ENCODE assay signal across 8 cellular contexts in genomic region chr14:87944987-87945604, GRCh38. TPM values are rescaled to one million over a fixed set of nuclear protein-coding genes. Genes with fewer than 3 reads are reported as not detected.
A peak's percentile ranks its signal among the peaks of the same experiment; 100 is the strongest.
DNase-seq lines count a peak whose midpoint lies in the region; ATAC-seq and TF ChIP-seq lines count a peak whose summit lies in the region.

No MANE protein-coding gene starts in this region.

- TF ChIP-seq CTCF in Caco-2 (IDR thresholded peaks at IDR 0.05; ENCODE audit: insufficient read depth in 1 of 2, low read depth in 1 of 2, low read length in 1 of 2, severe bottlenecking in 1 of 2, unreplicated experiment in 1 of 2) (peak; percentile 43 to 58), RWPE2 (IDR thresholded peaks at IDR 0.05; ENCODE audit: poor library complexity, severe bottlenecking) (peak; percentile 92), prostate gland (IDR thresholded peaks at IDR 0.05) (peak; percentile 32 to 72 (median 60))

- no peaks in the 10 kb centered on the region for H3K4me1 Mint-ChIP-seq in Caco-2 (ENCODE audit: low read depth, unreplicated experiment)
- no peaks in the 10 kb centered on the region for H3K4me1 Mint-ChIP-seq in activated T-cell treated with anti-CD3 and anti-CD28 coated beads, Interleukin-2, amount 50 U/mL, for 24 hours (ENCODE audit: low read depth)

- POLR2A ChIA-PET in Caco-2 (lab: Charles Lee), result no interaction called here

- BruUV-seq in Caco-2 (replicated peaks; lab: Mats Ljungman, UMichigan), result no TSS peak

- TF ChIP-seq POLR2A in prostate gland (IDR thresholded peaks at IDR 0.05), result no peak

- H3K27ac ChIP-seq in RWPE2 (ENCODE audit: poor library complexity, severe bottlenecking) (no peak overlapping the region), prostate gland (no peak overlapping the region)

- no peak overlapping the region for H3K4me3 Mint-ChIP-seq in Caco-2 (ENCODE audit: unreplicated experiment)
- H3K4me3 Mint-ChIP-seq in activated T-cell treated with anti-CD3 and anti-CD28 coated beads, Interleukin-2, amount 50 U/mL, for 24 hours, result no peak overlapping the region

- H3K27me3 ChIP-seq in Caco-2 (replicated peaks; ENCODE audit: control insufficient read depth, insufficient read depth, low read length), result no peaks in the 10 kb centered on the region
- H3K27me3 ChIP-seq in RWPE2 (ENCODE audit: insufficient read depth, poor library complexity, severe bottlenecking), result no peaks in the 10 kb centered on the region
- no peaks in the 10 kb centered on the region for H3K27me3 ChIP-seq in prostate gland (replicated peaks; ENCODE audit: insufficient read depth)

- no peaks in the 10 kb centered on the region for H3K9me3 Mint-ChIP-seq in Caco-2 (ENCODE audit: unreplicated experiment)
- H3K9me3 Mint-ChIP-seq in activated T-cell treated with anti-CD3 and anti-CD28 coated beads, Interleukin-2, amount 50 U/mL, for 24 hours, result no peaks in the 10 kb centered on the region

- no peaks in the 10 kb centered on the region for H3K27me3 Mint-ChIP-seq in Caco-2 (ENCODE audit: insufficient read depth, unreplicated experiment)
- H3K27me3 Mint-ChIP-seq in activated T-cell treated with anti-CD3 and anti-CD28 coated beads, Interleukin-2, amount 50 U/mL, for 24 hours, result no peaks in the 10 kb centered on the region

- H3K36me3 Mint-ChIP-seq in Caco-2 (ENCODE audit: insufficient read depth, unreplicated experiment), result no peaks in the 10 kb centered on the region
- peaks cover 69% of the 10 kb centered on the region for H3K36me3 Mint-ChIP-seq in activated T-cell treated with anti-CD3 and anti-CD28 coated beads, Interleukin-2, amount 50 U/mL, for 24 hours (ENCODE audit: low read depth)

- H3K27ac Mint-ChIP-seq in Caco-2 (ENCODE audit: unreplicated experiment), result no peak overlapping the region
- no peak overlapping the region for H3K27ac Mint-ChIP-seq in activated T-cell treated with anti-CD3 and anti-CD28 coated beads, Interleukin-2, amount 50 U/mL, for 24 hours

- intact Hi-C loops in Caco-2 (cut with micrococcal nuclease; ENCODE audit: unreplicated experiment), result loop anchor here (1.0 to 5.0 kb wide), 5 partner anchors 68 to 617 kb away; partner anchors contain the start of gene ZC3H14
- intact Hi-C loops in prostate gland (cut with DNase I), result loop anchor here (10.0 kb wide), 1 partner anchor 440 kb away; the partner anchor contains the start of gene SPATA7

- ATAC-seq in RWPE2 (ENCODE audit: low read depth) (0 out of 3 replicates have a peak, but pooled peaks have one; percentile 35), GM19395 (IDR thresholded peaks at IDR 0.05; ENCODE audit: unreplicated experiment) (no peak)

- H3K4me3 ChIP-seq in Caco-2 (ENCODE audit: low read depth, low read length) (no peak overlapping the region), RWPE2 (ENCODE audit: severe bottlenecking) (no peak overlapping the region), prostate gland (no peak overlapping the region)

- WGBS in prostate gland, result 27% methylated on average over 4 of the region's 4 CpGs

- H3K9me3 ChIP-seq in Caco-2 (no peaks in the 10 kb centered on the region), RWPE2 (ENCODE audit: severe bottlenecking) (no peaks in the 10 kb centered on the region), prostate gland (no peaks in the 10 kb centered on the region)

- DNase-seq in Caco-2, result peak in 1 of 2 experiments; percentile 15
- peak; percentile 22 for DNase-seq in HS-5 (ENCODE audit: low read depth)
- DNase-seq in RWPE2 (ENCODE audit: low spot score), result no peak
- DNase-seq in fibroblast of peridontal ligament (ENCODE audit: extremely low read depth), result peak; percentile 81
- no peak for DNase-seq in prostate gland (ENCODE audit: low spot score)
- DNase-seq in activated T-cell treated with anti-CD3 and anti-CD28 coated beads, Interleukin-2, amount 50 U/mL, for 24 hours, result no peak
- DNase-seq in epidermal melanocyte (ENCODE audit: insufficient read length, low spot score), result no peak

- H3K36me3 ChIP-seq in Caco-2 (ENCODE audit: control insufficient read depth, insufficient read depth, low read length) (no peaks in the 10 kb centered on the region), RWPE2 (ENCODE audit: low read depth) (no peaks in the 10 kb centered on the region), prostate gland (no peaks in the 10 kb centered on the region)

- H3K4me1 ChIP-seq in Caco-2, result no peaks in the 10 kb centered on the region
- no peaks in the 10 kb centered on the region for H3K4me1 ChIP-seq in RWPE2 (ENCODE audit: insufficient read depth, poor library complexity, severe bottlenecking)
- H3K4me1 ChIP-seq in prostate gland (replicated peaks), result no peaks in the 10 kb centered on the region

- CTCF ChIA-PET in Caco-2 (lab: Charles Lee), result interaction anchor here (0.6 to 0.7 kb wide), 4 partner anchors 43 to 244 kb away, joined by 3 to 8 read pairs (median 4); partner anchors contain the start of gene GALC

RNA-seq across cellular contexts. Expression of gene GALC, which starts 47.9 kb away (rescaled TPM):
- total RNA-seq in Caco-2 (2022) (16.3 and 19.9 TPM in 2 replicates), prostate gland (10 to 100 TPM; 29.4 to 85.9 TPM)

RNA-seq across cellular contexts. Expression of gene GPR65, which starts 59.8 kb away (rescaled TPM):
- total RNA-seq in Caco-2 (2022), result not detected in 2 replicates
- under 1 TPM; 0.57 to 0.73 TPM for total RNA-seq in prostate gland

Comparison
In these comparisons a context has a peak if more than half of its experiments do, and no peak if none do; other contexts are left out.
1. DNase-seq: peak in HS-5 (single experiment) and fibroblast of peridontal ligament (single experiment); none in RWPE2 (single experiment), prostate gland (single experiment), activated T-cell treated with anti-CD3 and anti-CD28 coated beads, Interleukin-2, amount 50 U/mL, for 24 hours (single experiment) and epidermal melanocyte (single experiment).
2. Peak in every context shown above with its lines, with median percentiles within 50 percentile points of each other: CTCF ChIP-seq.